24 cellular contexts compared by ENCODE assay signal in genomic region chr5:53191766-53192165, GRCh38.
"Had no signal": no experiment of that assay in that cellular context is flagged by ENCODE, and none has a peak within 500 bp of the region (broad histone marks: within the 10 kb centered on the region; RNA-seq: fewer than 3 reads in every experiment).

No MANE protein-coding gene starts in this region.

- H3K4me1 ChIP-seq: esophagus muscularis mucosa, lower lobe of right lung, parathyroid adenoma, sigmoid colon, spleen, upper lobe of right lung had no signal

- H3K79me2 ChIP-seq: parathyroid adenoma had no signal

- ATAC-seq: activated CD4-positive, alpha-beta T cell treated with anti-CD3 and anti-CD28 coated beads for 36 hours; activated naive CD4-positive, alpha-beta T cell treated with anti-CD3 and anti-CD28 coated beads, Interleukin-2, amount 50 U/mL, for 72 hours; lower lobe of right lung; natural killer cell; stimulated activated memory B cell treated with anti-CD40 and anti-IgM and Interleukin-4, amounts not matched to agents 10 μg/mL and 1 μg/mL and 100 μg/mL, for 72 hours; upper lobe of right lung had no signal

- DNase-seq: activated CD4-positive, alpha-beta memory T cell treated with anti-CD3 and anti-CD28 coated beads for 36 hours; activated CD4-positive, alpha-beta T cell treated with anti-CD3 and anti-CD28 coated beads for 36 hours; activated gamma-delta T cell treated with Interleukin-2 at 50 U/mL for 16 hours; activated T-cell treated with anti-CD3 and anti-CD28 coated beads for 4 hours; amniotic stem cell; dermis blood vessel endothelial cell; effector memory CD4-positive, alpha-beta T cell; foreskin melanocyte; glutamatergic neuron; hippocampal formation; lower lobe of right lung; natural killer cell; sigmoid colon; spleen; stimulated activated CD4-positive, alpha-beta T cell treated with anti-CD3 and anti-CD28 coated beads, Interleukin-4, amount 100 ng/mL, for 4 hours; upper lobe of right lung had no signal

- H3K9me3 ChIP-seq: lower lobe of right lung, upper lobe of right lung had no signal

- H3K27ac ChIP-seq: cardiac muscle cell, esophagus muscularis mucosa, lower lobe of right lung, parathyroid adenoma, sigmoid colon, spleen, upper lobe of right lung had no signal

- H2AFZ ChIP-seq: parathyroid adenoma had no signal

- H3K36me3 ChIP-seq: cardiac muscle cell, esophagus muscularis mucosa, lower lobe of right lung, sigmoid colon, spleen, upper lobe of right lung had no signal

- FAIRE-seq: endothelial cell of umbilical vein, keratinocyte, TTC549 had no signal

- H3K27me3 ChIP-seq: cardiac muscle cell, esophagus muscularis mucosa, sigmoid colon, upper lobe of right lung had no signal

- H3K4me3 ChIP-seq: cardiac muscle cell, esophagus muscularis mucosa, lower lobe of right lung, sigmoid colon, spleen, upper lobe of right lung had no signal
